40 cellular contexts compared by ENCODE assay signal in the genomic region with DNA sequence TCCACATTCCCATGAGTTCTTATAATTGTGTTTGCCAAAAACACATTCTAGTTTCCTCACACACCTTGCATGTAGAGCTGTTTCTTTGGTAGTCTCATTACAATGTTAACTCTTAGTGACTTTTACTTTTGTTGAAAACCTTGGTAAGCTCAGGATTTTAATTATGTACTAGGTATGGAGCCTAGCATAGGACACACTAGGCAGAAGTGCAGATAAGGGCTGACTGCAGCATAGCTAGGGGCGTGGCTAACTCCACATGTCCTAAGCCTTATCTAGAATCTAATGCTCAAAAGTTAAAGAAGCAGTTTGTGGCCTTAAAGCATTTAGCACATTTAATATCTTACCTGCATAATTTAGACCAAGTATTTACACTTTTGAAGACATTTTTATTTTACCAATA.
"Had no signal": no experiment of that assay in that cellular context is flagged by ENCODE, and none has a peak within 500 bp of the region (broad histone marks: within the 10 kb centered on the region; RNA-seq: fewer than 3 reads in every experiment).

No MANE protein-coding gene starts in this region.

- H3K4me3 ChIP-seq: adrenal gland, MG63, PC-9 had no signal

- H3K27ac ChIP-seq: adrenal gland, PC-9, RWPE1, VCaP had no signal

- H2AFZ ChIP-seq: PC-9 had no signal

- H3K9me3 Mint-ChIP-seq: activated CD4-positive, alpha-beta memory T cell treated with anti-CD3 and anti-CD28 coated beads for 36 hours; activated naive CD4-positive, alpha-beta T cell treated with anti-CD3 and anti-CD28 coated beads for 36 hours; activated T-helper 1 cell treated with anti-CD3 and anti-CD28 coated beads, Interleukin-12 subunit alpha, Interleukin-12 subunit beta, Interleukin-2, Interleukin-4 antibody, amounts not matched to agents 30 ng/mL and 10 ng/mL and 1 ng/mL, durations not matched to agents 14 hours and 24 hours and 36 hours had no signal

- H3K27me3 ChIP-seq: adrenal gland, MG63 had no signal

- H3K36me3 Mint-ChIP-seq: activated CD4-positive, alpha-beta memory T cell treated with anti-CD3 and anti-CD28 coated beads for 36 hours; activated naive CD4-positive, alpha-beta T cell treated with anti-CD3 and anti-CD28 coated beads, Interleukin-2, amount 50 U/mL, for 72 hours; brain; T-cell had no signal

- H3K27me3 Mint-ChIP-seq: brain had no signal

- ATAC-seq: activated naive CD4-positive, alpha-beta T cell treated with anti-CD3 and anti-CD28 coated beads, Interleukin-2, amount 50 U/mL, for 72 hours; activated T-cell treated with anti-CD3 and anti-CD28 coated beads, Interleukin-2, amount 50 U/mL, for 4 hours; Right ventricle myocardium inferior; SK-N-SH treated with all-trans-retinoic acid at 6 μM for 48 hours; T-cell had no signal

- H3K4me1 ChIP-seq: adrenal gland had no signal

- H3K9me3 ChIP-seq: adrenal gland, MG63 had no signal

- DNase-seq: activated B cell treated with CpG ODN at 0.5 μM for 24 hours; activated CD4-positive, alpha-beta memory T cell treated with anti-CD3 and anti-CD28 coated beads for 36 hours; activated CD4-positive, alpha-beta T cell treated with anti-CD3 and anti-CD28 coated beads for 4 hours; activated CD4-positive, alpha-beta T cell treated with anti-CD3 and anti-CD28 coated beads, Interleukin-2, amount 50 U/mL, for 1 hour; activated CD4-positive, CD25-positive, alpha-beta regulatory T cell treated with anti-CD3 and anti-CD28 coated beads, Interleukin-2, amount 50 U/mL, for 72 hours; activated CD8-positive, alpha-beta memory T cell treated with anti-CD3 and anti-CD28 coated beads, Interleukin-2, amount 50 U/mL, for 4 hours; activated gamma-delta T cell treated with Interleukin-2 at 50 U/mL for 16 hours; activated naive CD4-positive, alpha-beta T cell treated with anti-CD3 and anti-CD28 coated beads for 36 hours; activated T-cell treated with anti-CD3 and anti-CD28 coated beads for 4 hours; activated T-cell treated with anti-CD3 and anti-CD28 coated beads, Interleukin-2, amount 50 U/mL, for 4 hours; adrenal gland; anterior cingulate cortex; caudate nucleus; cerebellar nuclear complex; Kasumi-1; KBM-7; MG63; NCI-H1048; NCI-H1105 treated with DMSO at 0.1 percent for 48 hours; NCI-H1436; NCI-H1694; NCI-H1930; NCI-H2081 treated with DMSO at 0.1 percent for 48 hours; NCI-H226; NCI-H446 treated with DMSO at 0.1 percent for 48 hours; NCI-H524; NCI-H69; NK-92 treated with Interleukin-12 subunit alpha and Interleukin-12 subunit beta, amount 100 ng/mL, for 24 hours; PC-9; SIG-M5; T-cell; T-helper 2 cell; T-helper 9 cell had no signal

- H3K4me1 Mint-ChIP-seq: activated B cell treated with CpG ODN at 0.5 μM for 24 hours, brain, T-cell had no signal

- H3K27ac Mint-ChIP-seq: activated B cell treated with CpG ODN at 0.5 μM for 24 hours; activated CD4-positive, alpha-beta memory T cell treated with anti-CD3 and anti-CD28 coated beads for 36 hours; activated naive CD4-positive, alpha-beta T cell treated with anti-CD3 and anti-CD28 coated beads for 36 hours; activated naive CD4-positive, alpha-beta T cell treated with anti-CD3 and anti-CD28 coated beads, Interleukin-2, amount 50 U/mL, for 72 hours; activated T-helper 1 cell treated with anti-CD3 and anti-CD28 coated beads, Interleukin-12 subunit alpha, Interleukin-12 subunit beta, Interleukin-2, Interleukin-4 antibody, amounts not matched to agents 30 ng/mL and 10 ng/mL and 1 ng/mL, durations not matched to agents 14 hours and 24 hours and 36 hours; brain; T-cell had no signal

- H3K36me3 ChIP-seq: adrenal gland, MG63 had no signal

- H3K4me2 ChIP-seq: PC-9 had no signal

- H3K4me3 Mint-ChIP-seq: activated B cell treated with CpG ODN at 0.5 μM for 24 hours; activated CD4-positive, alpha-beta memory T cell treated with anti-CD3 and anti-CD28 coated beads for 36 hours; activated naive CD4-positive, alpha-beta T cell treated with anti-CD3 and anti-CD28 coated beads for 36 hours; activated T-cell treated with anti-CD3 and anti-CD28 coated beads, Interleukin-2, amount 50 U/mL, for 4 hours; activated T-helper 1 cell treated with anti-CD3 and anti-CD28 coated beads, Interleukin-12 subunit alpha, Interleukin-12 subunit beta, Interleukin-2, Interleukin-4 antibody, amounts not matched to agents 30 ng/mL and 10 ng/mL and 1 ng/mL, durations not matched to agents 14 hours and 24 hours and 36 hours; brain; T-cell had no signal
